In the genomic region with DNA sequence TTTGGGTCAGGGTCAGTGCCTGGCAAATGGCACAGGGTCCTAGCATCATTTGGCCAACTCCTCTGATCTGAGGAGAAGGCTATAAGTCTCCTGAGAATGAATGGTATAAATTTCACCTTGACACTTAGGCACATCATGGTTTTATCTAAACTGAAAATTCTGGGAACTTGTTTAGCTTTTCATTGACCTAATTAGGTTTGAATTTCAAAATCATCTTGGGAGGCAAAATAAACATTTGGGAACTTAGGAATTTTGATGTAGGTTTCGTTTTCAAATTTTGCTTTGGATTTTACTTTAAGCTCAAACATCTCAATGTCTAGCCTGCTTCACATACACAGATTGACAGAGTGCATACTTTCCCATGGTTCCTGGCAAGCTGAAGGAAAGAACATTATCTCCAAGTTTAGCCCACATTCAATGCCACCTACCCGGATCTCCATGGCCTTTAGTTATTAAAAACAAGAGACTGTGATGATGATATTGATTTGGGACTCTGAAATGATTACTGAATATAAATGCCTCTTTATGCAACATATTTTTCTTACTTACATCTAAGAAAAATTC, we compare ENCODE assay signal across 11 cellular contexts.
"Had no signal": no experiment of that assay in that cellular context is flagged by ENCODE, and none has a peak within 500 bp of the region (broad histone marks: within the 10 kb centered on the region; RNA-seq: fewer than 3 reads in every experiment).

No MANE protein-coding gene starts in this region.

- DNase-seq: activated CD4-positive, alpha-beta T cell treated with anti-CD3 and anti-CD28 coated beads, Interleukin-2, amount 50 U/mL, for 1 hour; activated naive CD4-positive, alpha-beta T cell treated with anti-CD3 and anti-CD28 coated beads, Interleukin-2, amount 50 U/mL, for 16 hours; activated T-cell treated with anti-CD3 and anti-CD28 coated beads for 4 hours; dermis blood vessel endothelial cell; foreskin keratinocyte; head of caudate nucleus; mesendoderm; T-helper 17 cell had no signal

- H3K27ac ChIP-seq: foreskin keratinocyte, tibial nerve had no signal

- H3K27me3 ChIP-seq: tibial nerve had no signal

- H3K36me3 ChIP-seq: tibial nerve had no signal

- H3K4me3 ChIP-seq: tibial nerve had no signal

- FAIRE-seq: islet of Langerhans, TTC549 had no signal

- H3K4me1 ChIP-seq: foreskin keratinocyte had no signal

- H3K9me3 ChIP-seq: tibial nerve had no signal

- ATAC-seq: foreskin keratinocyte, T-helper 17 cell had no signal
